Comparison of ENCODE assay signal across 2 cellular contexts in genomic region chr6:10561566-10562088, GRCh38.
TF ChIP-seq lines count a peak whose summit lies in the region.

No MANE protein-coding gene starts in this region.

TF ChIP-seq in IMR-90, 13 proteins besides CTCF, POLR2A, EP300 and RAD21:
- TF ChIP-seq CEBPB (IDR thresholded peaks at IDR 0.05; ENCODE audit: low read depth, low read length) (no peak), BHLHE40 (IDR thresholded peaks at IDR 0.05; ENCODE audit: low read depth, low read length) (no peak), MXI1 (IDR thresholded peaks at IDR 0.05; ENCODE audit: borderline replicate concordance, low read depth, low read length) (no peak), RFX5 (IDR thresholded peaks at IDR 0.05; ENCODE audit: low read depth, low read length) (no peak), MAZ (IDR thresholded peaks at IDR 0.05; ENCODE audit: borderline replicate concordance, low read depth, low read length) (no peak), ELK1 (IDR thresholded peaks at IDR 0.05; ENCODE audit: borderline replicate concordance, low read depth, low read length) (no peak), NFE2L2 (IDR thresholded peaks at IDR 0.05; ENCODE audit: low read depth, low read length) (no peak), FOS (IDR thresholded peaks at IDR 0.05; ENCODE audit: low read depth, low read length) (no peak), MAFK (IDR thresholded peaks at IDR 0.05; ENCODE audit: low read depth, low read length) (no peak), RCOR1 (IDR thresholded peaks at IDR 0.05; ENCODE audit: insufficient replicate concordance, low read length) (no peak), SMC3 (IDR thresholded peaks at IDR 0.05; ENCODE audit: low read depth, low read length) (no peak), CHD1 (IDR thresholded peaks at IDR 0.05; ENCODE audit: low read depth, low read length) (no peak)
- TF ChIP-seq, protein P1, sequence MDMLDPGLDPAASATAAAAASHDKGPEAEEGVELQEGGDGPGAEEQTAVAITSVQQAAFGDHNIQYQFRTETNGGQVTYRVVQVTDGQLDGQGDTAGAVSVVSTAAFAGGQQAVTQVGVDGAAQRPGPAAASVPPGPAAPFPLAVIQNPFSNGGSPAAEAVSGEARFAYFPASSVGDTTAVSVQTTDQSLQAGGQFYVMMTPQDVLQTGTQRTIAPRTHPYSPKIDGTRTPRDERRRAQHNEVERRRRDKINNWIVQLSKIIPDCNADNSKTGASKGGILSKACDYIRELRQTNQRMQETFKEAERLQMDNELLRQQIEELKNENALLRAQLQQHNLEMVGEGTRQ (IDR thresholded peaks at IDR 0.05; ENCODE audit: low read depth, low read length): no peak

TF ChIP-seq in H1, 55 proteins besides CTCF, POLR2A, EP300 and RAD21:
- TF ChIP-seq KDM1A (IDR thresholded peaks at IDR 0.05; ENCODE audit: borderline replicate concordance, low read length) (no peak), SAP30 (IDR thresholded peaks at IDR 0.05; ENCODE audit: insufficient read depth, insufficient replicate concordance, low read length) (no peak), SIRT6 (IDR thresholded peaks at IDR 0.05; ENCODE audit: low read length) (no peak), JUN (IDR thresholded peaks at IDR 0.05; ENCODE audit: low read depth, low read length) (no peak), POU5F1 (IDR thresholded peaks at IDR 0.05; ENCODE audit: low read depth, low read length) (no peak), SUZ12 (IDR thresholded peaks at IDR 0.05; ENCODE audit: low read length) (no peak), CHD1 (IDR thresholded peaks at IDR 0.05; ENCODE audit: low read depth, low read length) (no peak), HDAC6 (IDR thresholded peaks at IDR 0.05; ENCODE audit: low read depth, low read length) (no peak), GABPA (IDR thresholded peaks at IDR 0.05; ENCODE audit: borderline replicate concordance, insufficient read depth, low read length) (no peak), BACH1 (IDR thresholded peaks at IDR 0.05; ENCODE audit: low read length) (no peak), PHF8 (conservative IDR thresholded peaks at IDR 0.05; ENCODE audit: low read depth, low read length) (no peak), CTBP2 (IDR thresholded peaks at IDR 0.05; ENCODE audit: borderline replicate concordance, insufficient read depth, insufficient read length, low read length) (no peak), CEBPB (IDR thresholded peaks at IDR 0.05; ENCODE audit: low read depth, low read length) (no peak), GTF2F1 (IDR thresholded peaks at IDR 0.05; ENCODE audit: borderline replicate concordance, low read depth, low read length) (no peak), KDM5A (IDR thresholded peaks at IDR 0.05; ENCODE audit: low read length) (no peak), TAF7 (optimal IDR thresholded peaks at IDR 0.05; ENCODE audit: borderline replicate concordance, low read depth, low read length) (no peak)
- TF ChIP-seq, protein P2, sequence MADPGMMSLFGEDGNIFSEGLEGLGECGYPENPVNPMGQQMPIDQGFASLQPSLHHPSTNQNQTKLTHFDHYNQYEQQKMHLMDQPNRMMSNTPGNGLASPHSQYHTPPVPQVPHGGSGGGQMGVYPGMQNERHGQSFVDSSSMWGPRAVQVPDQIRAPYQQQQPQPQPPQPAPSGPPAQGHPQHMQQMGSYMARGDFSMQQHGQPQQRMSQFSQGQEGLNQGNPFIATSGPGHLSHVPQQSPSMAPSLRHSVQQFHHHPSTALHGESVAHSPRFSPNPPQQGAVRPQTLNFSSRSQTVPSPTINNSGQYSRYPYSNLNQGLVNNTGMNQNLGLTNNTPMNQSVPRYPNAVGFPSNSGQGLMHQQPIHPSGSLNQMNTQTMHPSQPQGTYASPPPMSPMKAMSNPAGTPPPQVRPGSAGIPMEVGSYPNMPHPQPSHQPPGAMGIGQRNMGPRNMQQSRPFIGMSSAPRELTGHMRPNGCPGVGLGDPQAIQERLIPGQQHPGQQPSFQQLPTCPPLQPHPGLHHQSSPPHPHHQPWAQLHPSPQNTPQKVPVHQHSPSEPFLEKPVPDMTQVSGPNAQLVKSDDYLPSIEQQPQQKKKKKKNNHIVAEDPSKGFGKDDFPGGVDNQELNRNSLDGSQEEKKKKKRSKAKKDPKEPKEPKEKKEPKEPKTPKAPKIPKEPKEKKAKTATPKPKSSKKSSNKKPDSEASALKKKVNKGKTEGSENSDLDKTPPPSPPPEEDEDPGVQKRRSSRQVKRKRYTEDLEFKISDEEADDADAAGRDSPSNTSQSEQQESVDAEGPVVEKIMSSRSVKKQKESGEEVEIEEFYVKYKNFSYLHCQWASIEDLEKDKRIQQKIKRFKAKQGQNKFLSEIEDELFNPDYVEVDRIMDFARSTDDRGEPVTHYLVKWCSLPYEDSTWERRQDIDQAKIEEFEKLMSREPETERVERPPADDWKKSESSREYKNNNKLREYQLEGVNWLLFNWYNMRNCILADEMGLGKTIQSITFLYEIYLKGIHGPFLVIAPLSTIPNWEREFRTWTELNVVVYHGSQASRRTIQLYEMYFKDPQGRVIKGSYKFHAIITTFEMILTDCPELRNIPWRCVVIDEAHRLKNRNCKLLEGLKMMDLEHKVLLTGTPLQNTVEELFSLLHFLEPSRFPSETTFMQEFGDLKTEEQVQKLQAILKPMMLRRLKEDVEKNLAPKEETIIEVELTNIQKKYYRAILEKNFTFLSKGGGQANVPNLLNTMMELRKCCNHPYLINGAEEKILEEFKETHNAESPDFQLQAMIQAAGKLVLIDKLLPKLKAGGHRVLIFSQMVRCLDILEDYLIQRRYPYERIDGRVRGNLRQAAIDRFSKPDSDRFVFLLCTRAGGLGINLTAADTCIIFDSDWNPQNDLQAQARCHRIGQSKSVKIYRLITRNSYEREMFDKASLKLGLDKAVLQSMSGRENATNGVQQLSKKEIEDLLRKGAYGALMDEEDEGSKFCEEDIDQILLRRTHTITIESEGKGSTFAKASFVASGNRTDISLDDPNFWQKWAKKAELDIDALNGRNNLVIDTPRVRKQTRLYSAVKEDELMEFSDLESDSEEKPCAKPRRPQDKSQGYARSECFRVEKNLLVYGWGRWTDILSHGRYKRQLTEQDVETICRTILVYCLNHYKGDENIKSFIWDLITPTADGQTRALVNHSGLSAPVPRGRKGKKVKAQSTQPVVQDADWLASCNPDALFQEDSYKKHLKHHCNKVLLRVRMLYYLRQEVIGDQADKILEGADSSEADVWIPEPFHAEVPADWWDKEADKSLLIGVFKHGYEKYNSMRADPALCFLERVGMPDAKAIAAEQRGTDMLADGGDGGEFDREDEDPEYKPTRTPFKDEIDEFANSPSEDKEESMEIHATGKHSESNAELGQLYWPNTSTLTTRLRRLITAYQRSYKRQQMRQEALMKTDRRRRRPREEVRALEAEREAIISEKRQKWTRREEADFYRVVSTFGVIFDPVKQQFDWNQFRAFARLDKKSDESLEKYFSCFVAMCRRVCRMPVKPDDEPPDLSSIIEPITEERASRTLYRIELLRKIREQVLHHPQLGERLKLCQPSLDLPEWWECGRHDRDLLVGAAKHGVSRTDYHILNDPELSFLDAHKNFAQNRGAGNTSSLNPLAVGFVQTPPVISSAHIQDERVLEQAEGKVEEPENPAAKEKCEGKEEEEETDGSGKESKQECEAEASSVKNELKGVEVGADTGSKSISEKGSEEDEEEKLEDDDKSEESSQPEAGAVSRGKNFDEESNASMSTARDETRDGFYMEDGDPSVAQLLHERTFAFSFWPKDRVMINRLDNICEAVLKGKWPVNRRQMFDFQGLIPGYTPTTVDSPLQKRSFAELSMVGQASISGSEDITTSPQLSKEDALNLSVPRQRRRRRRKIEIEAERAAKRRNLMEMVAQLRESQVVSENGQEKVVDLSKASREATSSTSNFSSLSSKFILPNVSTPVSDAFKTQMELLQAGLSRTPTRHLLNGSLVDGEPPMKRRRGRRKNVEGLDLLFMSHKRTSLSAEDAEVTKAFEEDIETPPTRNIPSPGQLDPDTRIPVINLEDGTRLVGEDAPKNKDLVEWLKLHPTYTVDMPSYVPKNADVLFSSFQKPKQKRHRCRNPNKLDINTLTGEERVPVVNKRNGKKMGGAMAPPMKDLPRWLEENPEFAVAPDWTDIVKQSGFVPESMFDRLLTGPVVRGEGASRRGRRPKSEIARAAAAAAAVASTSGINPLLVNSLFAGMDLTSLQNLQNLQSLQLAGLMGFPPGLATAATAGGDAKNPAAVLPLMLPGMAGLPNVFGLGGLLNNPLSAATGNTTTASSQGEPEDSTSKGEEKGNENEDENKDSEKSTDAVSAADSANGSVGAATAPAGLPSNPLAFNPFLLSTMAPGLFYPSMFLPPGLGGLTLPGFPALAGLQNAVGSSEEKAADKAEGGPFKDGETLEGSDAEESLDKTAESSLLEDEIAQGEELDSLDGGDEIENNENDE (IDR thresholded peaks at IDR 0.05; ENCODE audit: insufficient replicate concordance, low read length): no peak
- TF ChIP-seq, protein P3, sequence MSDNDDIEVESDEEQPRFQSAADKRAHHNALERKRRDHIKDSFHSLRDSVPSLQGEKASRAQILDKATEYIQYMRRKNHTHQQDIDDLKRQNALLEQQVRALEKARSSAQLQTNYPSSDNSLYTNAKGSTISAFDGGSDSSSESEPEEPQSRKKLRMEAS (IDR thresholded peaks at IDR 0.05): no peak
